Comparison of ENCODE assay signal across 1 cellular context in the genomic region with DNA sequence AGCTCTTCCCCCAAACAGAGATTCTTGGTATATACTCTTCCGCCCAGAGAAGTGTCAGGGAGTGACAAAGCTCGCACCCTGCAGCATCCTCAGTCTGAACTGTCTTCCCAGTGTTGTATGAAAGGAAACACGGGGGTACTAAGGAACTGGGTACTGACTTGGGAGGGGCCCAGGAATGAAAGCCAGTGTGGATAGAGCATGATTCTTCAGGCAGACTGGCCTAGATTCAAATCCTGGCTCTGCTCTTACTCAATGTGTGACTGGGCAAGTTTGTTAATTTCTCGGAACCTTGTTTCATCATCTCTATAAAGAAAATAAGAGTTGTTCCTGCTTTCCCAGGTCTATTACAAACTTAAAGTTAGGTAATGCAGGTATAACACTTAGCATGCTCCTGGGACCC.
TF ChIP-seq lines count a peak whose summit lies in the region.

No MANE protein-coding gene starts in this region.

TF ChIP-seq in SK-N-SH, 30 proteins besides CTCF, POLR2A, EP300 and RAD21 (continued from another document):
- TF ChIP-seq, protein P1, sequence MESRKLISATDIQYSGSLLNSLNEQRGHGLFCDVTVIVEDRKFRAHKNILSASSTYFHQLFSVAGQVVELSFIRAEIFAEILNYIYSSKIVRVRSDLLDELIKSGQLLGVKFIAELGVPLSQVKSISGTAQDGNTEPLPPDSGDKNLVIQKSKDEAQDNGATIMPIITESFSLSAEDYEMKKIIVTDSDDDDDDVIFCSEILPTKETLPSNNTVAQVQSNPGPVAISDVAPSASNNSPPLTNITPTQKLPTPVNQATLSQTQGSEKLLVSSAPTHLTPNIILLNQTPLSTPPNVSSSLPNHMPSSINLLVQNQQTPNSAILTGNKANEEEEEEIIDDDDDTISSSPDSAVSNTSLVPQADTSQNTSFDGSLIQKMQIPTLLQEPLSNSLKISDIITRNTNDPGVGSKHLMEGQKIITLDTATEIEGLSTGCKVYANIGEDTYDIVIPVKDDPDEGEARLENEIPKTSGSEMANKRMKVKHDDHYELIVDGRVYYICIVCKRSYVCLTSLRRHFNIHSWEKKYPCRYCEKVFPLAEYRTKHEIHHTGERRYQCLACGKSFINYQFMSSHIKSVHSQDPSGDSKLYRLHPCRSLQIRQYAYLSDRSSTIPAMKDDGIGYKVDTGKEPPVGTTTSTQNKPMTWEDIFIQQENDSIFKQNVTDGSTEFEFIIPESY (IDR thresholded peaks at IDR 0.05; ENCODE audit: borderline replicate concordance, low read depth) = no peak
- TF ChIP-seq NRF1 (IDR thresholded peaks at IDR 0.05; ENCODE audit: low read depth, low read length) = no peak
- TF ChIP-seq, protein P2, sequence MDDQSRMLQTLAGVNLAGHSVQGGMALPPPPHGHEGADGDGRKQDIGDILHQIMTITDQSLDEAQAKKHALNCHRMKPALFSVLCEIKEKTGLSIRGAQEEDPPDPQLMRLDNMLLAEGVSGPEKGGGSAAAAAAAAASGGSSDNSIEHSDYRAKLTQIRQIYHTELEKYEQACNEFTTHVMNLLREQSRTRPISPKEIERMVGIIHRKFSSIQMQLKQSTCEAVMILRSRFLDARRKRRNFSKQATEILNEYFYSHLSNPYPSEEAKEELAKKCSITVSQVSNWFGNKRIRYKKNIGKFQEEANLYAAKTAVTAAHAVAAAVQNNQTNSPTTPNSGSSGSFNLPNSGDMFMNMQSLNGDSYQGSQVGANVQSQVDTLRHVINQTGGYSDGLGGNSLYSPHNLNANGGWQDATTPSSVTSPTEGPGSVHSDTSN (IDR thresholded peaks at IDR 0.05) = no peak
